Comparison of ENCODE assay signal across 1 cellular context in genomic region chr4:13452927-13453579, GRCh38.
TF ChIP-seq lines count a peak whose summit lies in the region.

No MANE protein-coding gene starts in this region.

TF ChIP-seq in GM12878, 131 proteins besides CTCF, POLR2A, EP300 and RAD21:
- TF ChIP-seq NFYA (IDR thresholded peaks at IDR 0.05; ENCODE audit: borderline replicate concordance, low read depth, low read length) (no peak), NFXL1 (IDR thresholded peaks at IDR 0.05; ENCODE audit: borderline replicate concordance) (no peak), FOS (IDR thresholded peaks at IDR 0.05; ENCODE audit: borderline replicate concordance, extremely low read depth, insufficient read length) (no peak), CEBPB (IDR thresholded peaks at IDR 0.05; ENCODE audit: borderline replicate concordance in 1 of 2, low read depth in 2 of 2, low read length in 2 of 2) (no peak), SMC3 (IDR thresholded peaks at IDR 0.05; ENCODE audit: borderline replicate concordance, low read length) (no peak), ZNF217 (IDR thresholded peaks at IDR 0.05) (no peak), EGR1 (IDR thresholded peaks at IDR 0.05; ENCODE audit: borderline replicate concordance in 1 of 2, low read depth in 2 of 2, low read length in 2 of 2) (no peak), CREM (IDR thresholded peaks at IDR 0.05; ENCODE audit: low read depth) (no peak), PRDM15 (CRISPR knock-in tag; IDR thresholded peaks at IDR 0.05) (no peak), ZBTB33 (IDR thresholded peaks at IDR 0.05) (no peak), MLLT1 (IDR thresholded peaks at IDR 0.05) (no peak)
